ENCODE assay signal across 13 cellular contexts in the genomic region with DNA sequence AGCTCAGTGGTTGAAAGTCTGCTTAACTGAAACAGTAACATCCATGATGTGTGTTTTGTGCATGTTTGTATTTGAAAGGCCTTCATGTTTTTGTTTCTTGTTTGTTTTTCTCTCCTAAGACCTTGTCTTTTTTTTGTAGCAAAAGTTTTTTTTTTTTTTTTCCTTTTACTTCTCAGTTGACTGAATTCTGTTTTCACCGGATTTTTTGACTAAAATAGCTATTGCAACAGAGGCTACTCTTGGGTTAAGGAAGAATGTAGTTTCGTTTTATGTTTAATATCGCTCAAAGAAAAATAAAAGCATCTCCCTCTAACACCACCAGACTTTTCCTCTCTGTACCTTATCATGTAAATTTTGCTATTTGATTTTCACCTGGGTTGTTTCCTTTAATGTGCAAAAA. TPM values are rescaled to one million over a fixed set of nuclear protein-coding genes. Genes with fewer than 3 reads are reported as not detected.
A peak's percentile ranks its signal among the peaks of the same experiment; 100 is the strongest.
DNase-seq lines count a peak whose midpoint lies in the region; TF ChIP-seq lines count a peak whose summit lies in the region.
"Had no signal": no experiment of that assay in that cellular context is flagged by ENCODE, and none has a peak within 500 bp of the region (broad histone marks: within the 10 kb centered on the region; RNA-seq: fewer than 3 reads in every experiment).

No MANE protein-coding gene starts in this region.

- H3K27me3 ChIP-seq in thyroid gland, result no peaks in the 10 kb centered on the region
- H3K27me3 ChIP-seq: colonic mucosa, SJCRH30 had no signal

- peaks cover 52% of the 10 kb centered on the region for H3K4me1 Mint-ChIP-seq in activated naive CD4-positive, alpha-beta T cell treated with anti-CD3 and anti-CD28 coated beads, Interleukin-2, amount 50 U/mL, for 24 hours
- peaks cover 34% of the 10 kb centered on the region for H3K4me1 Mint-ChIP-seq in activated T-helper 2 cell treated with anti-CD3 and anti-CD28 coated beads, Interferon-gamma antibody, Interleukin-2, Interleukin-4, amounts not matched to agents 10 μg/mL and 5 μg/mL and 100 μg/mL, durations not matched to agents 14 hours and 24 hours and 36 hours (ENCODE audit: low read depth)
- H3K4me1 Mint-ChIP-seq in immature natural killer cell, result peaks cover 58 to 76% of the 10 kb centered on the region in 2 donors

- H3K27ac ChIP-seq in thyroid gland, result peak overlapping the region; percentile 66 to 96 (median 91)
- H3K27ac ChIP-seq: colonic mucosa, SJCRH30 had no signal

- peaks cover 9 to 20% of the 10 kb centered on the region in 2 donors for H3K36me3 ChIP-seq in thyroid gland
- H3K36me3 ChIP-seq: SJCRH30 had no signal

- no peak overlapping the region for H3K4me3 ChIP-seq in thyroid gland (replicated peaks in 1 of 3)
- H3K4me3 ChIP-seq: colonic mucosa, SJCRH30 had no signal

- no peaks in the 10 kb centered on the region for H3K9me3 ChIP-seq in thyroid gland
- H3K9me3 ChIP-seq: colonic mucosa had no signal

- H3K27ac Mint-ChIP-seq in activated naive CD4-positive, alpha-beta T cell treated with anti-CD3 and anti-CD28 coated beads, Interleukin-2, amount 50 U/mL, for 24 hours, result peak overlapping the region; percentile 72
- no peak overlapping the region for H3K27ac Mint-ChIP-seq in activated T-helper 2 cell treated with anti-CD3 and anti-CD28 coated beads, Interferon-gamma antibody, Interleukin-2, Interleukin-4, amounts not matched to agents 10 μg/mL and 5 μg/mL and 100 μg/mL, durations not matched to agents 14 hours and 24 hours and 36 hours
- peak overlapping the region; percentile 95 to 100 (median 98) for H3K27ac Mint-ChIP-seq in immature natural killer cell

- no peak for DNase-seq in activated naive CD4-positive, alpha-beta T cell (lab: John Stamatoyannopoulos, UW)
- DNase-seq in activated T-helper 2 cell treated with anti-CD3 and anti-CD28 coated beads, Interferon-gamma antibody, Interleukin-2, Interleukin-4, amounts not matched to agents 10 μg/mL and 5 μg/mL and 100 μg/mL, durations not matched to agents 14 hours and 24 hours and 36 hours (ENCODE audit: low spot score), result no peak
- DNase-seq in immature natural killer cell (no peak), thyroid gland (no peak), T1000 (lab: John Stamatoyannopoulos, UW) (no peak), NCI-H69 (lab: John Stamatoyannopoulos, UW) (no peak), SHP77 (lab: John Stamatoyannopoulos, UW) (no peak)
- DNase-seq: colonic mucosa, NCI-H2227 treated with DMSO at 0.1 percent for 48 hours, SJCRH30 had no signal

- no peaks in the 10 kb centered on the region for H3K9me3 Mint-ChIP-seq in activated naive CD4-positive, alpha-beta T cell treated with anti-CD3 and anti-CD28 coated beads, Interleukin-2, amount 50 U/mL, for 24 hours
- peaks cover 61% of the 10 kb centered on the region for H3K9me3 Mint-ChIP-seq in activated T-helper 2 cell treated with anti-CD3 and anti-CD28 coated beads, Interferon-gamma antibody, Interleukin-2, Interleukin-4, amounts not matched to agents 10 μg/mL and 5 μg/mL and 100 μg/mL, durations not matched to agents 14 hours and 24 hours and 36 hours
- H3K9me3 Mint-ChIP-seq in immature natural killer cell, result no peaks in the 10 kb centered on the region

- H3K36me3 Mint-ChIP-seq in activated naive CD4-positive, alpha-beta T cell treated with anti-CD3 and anti-CD28 coated beads, Interleukin-2, amount 50 U/mL, for 24 hours, result peaks cover 64% of the 10 kb centered on the region
- peaks cover 88% of the 10 kb centered on the region for H3K36me3 Mint-ChIP-seq in activated T-helper 2 cell treated with anti-CD3 and anti-CD28 coated beads, Interferon-gamma antibody, Interleukin-2, Interleukin-4, amounts not matched to agents 10 μg/mL and 5 μg/mL and 100 μg/mL, durations not matched to agents 14 hours and 24 hours and 36 hours (ENCODE audit: low read depth)
- peaks cover 30 to 60% (median 42%) of the 10 kb centered on the region in 3 donors for H3K36me3 Mint-ChIP-seq in immature natural killer cell

- no peak for TF ChIP-seq POLR2A in thyroid gland (IDR thresholded peaks at IDR 0.05)

- intact Hi-C loops in activated T-helper 2 cell treated with anti-CD3 and anti-CD28 coated beads, Interferon-gamma antibody, Interleukin-2, Interleukin-4, amounts not matched to agents 10 μg/mL and 5 μg/mL and 100 μg/mL, durations not matched to agents 14 hours and 24 hours and 36 hours (cut with micrococcal nuclease), result no loop called here
- intact Hi-C loops in thyroid gland (cut with DNase I), result no loop called here

- H3K4me3 Mint-ChIP-seq in activated naive CD4-positive, alpha-beta T cell treated with anti-CD3 and anti-CD28 coated beads, Interleukin-2, amount 50 U/mL, for 24 hours, result peak overlapping the region; percentile 49
- H3K4me3 Mint-ChIP-seq in activated T-helper 2 cell treated with anti-CD3 and anti-CD28 coated beads, Interferon-gamma antibody, Interleukin-2, Interleukin-4, amounts not matched to agents 10 μg/mL and 5 μg/mL and 100 μg/mL, durations not matched to agents 14 hours and 24 hours and 36 hours (ENCODE audit: low read depth), result peak overlapping the region; percentile 5
- peak overlapping the region; percentile 68 to 78 (median 72) for H3K4me3 Mint-ChIP-seq in immature natural killer cell

- H3K27me3 Mint-ChIP-seq in activated naive CD4-positive, alpha-beta T cell treated with anti-CD3 and anti-CD28 coated beads, Interleukin-2, amount 50 U/mL, for 24 hours, result no peaks in the 10 kb centered on the region
- H3K27me3 Mint-ChIP-seq in activated T-helper 2 cell treated with anti-CD3 and anti-CD28 coated beads, Interferon-gamma antibody, Interleukin-2, Interleukin-4, amounts not matched to agents 10 μg/mL and 5 μg/mL and 100 μg/mL, durations not matched to agents 14 hours and 24 hours and 36 hours (ENCODE audit: low read depth), result no peaks in the 10 kb centered on the region
- peaks cover 4 to 13% (median 7%) of the 10 kb centered on the region in 3 donors for H3K27me3 Mint-ChIP-seq in immature natural killer cell (ENCODE audit: low read depth in 3 of 3)

- TF ChIP-seq CTCF in thyroid gland (IDR thresholded peaks at IDR 0.05), result no peak

- 18 to 25% methylated on average over 3 of the region's 3 CpGs for WGBS in thyroid gland, 2 donors

- peaks cover 19 to 31% of the 10 kb centered on the region in 2 donors for H3K4me1 ChIP-seq in thyroid gland
- H3K4me1 ChIP-seq: colonic mucosa had no signal

RNA-seq across cellular contexts. Expression of gene APOL6, which starts 15.1 kb away (rescaled TPM):
- total RNA-seq in activated T-helper 2 cell treated with anti-CD3 and anti-CD28 coated beads, Interferon-gamma antibody, Interleukin-2, Interleukin-4, amounts not matched to agents 10 μg/mL and 5 μg/mL and 100 μg/mL, durations not matched to agents 14 hours and 24 hours and 36 hours, result 21.2 and 21.9 TPM in 2 replicates
- polyA plus RNA-seq in immature natural killer cell, result 10 to 100 TPM; 11.9 to 45.8 (median 18.4) TPM
- 10 to 100 TPM; 17.2 to 28.7 (median 25.2) TPM for total RNA-seq in thyroid gland

RNA-seq across cellular contexts. Expression of gene MB, which starts 46.2 kb away (rescaled TPM):
- total RNA-seq in activated T-helper 2 cell treated with anti-CD3 and anti-CD28 coated beads, Interferon-gamma antibody, Interleukin-2, Interleukin-4, amounts not matched to agents 10 μg/mL and 5 μg/mL and 100 μg/mL, durations not matched to agents 14 hours and 24 hours and 36 hours, result 0.50 and 0.67 TPM in 2 replicates
- polyA plus RNA-seq in immature natural killer cell, result under 1 TPM in 1 of 3 donors, not detected in 2; 0.33 TPM
- total RNA-seq in thyroid gland, result 1 to 10 TPM in 1 of 4 donors, under 1 TPM in 1, not detected in 2; 0.45 to 1.8 TPM
- total RNA-seq: pulmonary artery endothelial cell had no signal

RNA-seq across cellular contexts. Expression of gene APOL5, which starts 54.3 kb away (rescaled TPM):
- total RNA-seq in activated T-helper 2 cell treated with anti-CD3 and anti-CD28 coated beads, Interferon-gamma antibody, Interleukin-2, Interleukin-4, amounts not matched to agents 10 μg/mL and 5 μg/mL and 100 μg/mL, durations not matched to agents 14 hours and 24 hours and 36 hours, result not detected in 2 replicates
- not detected for polyA plus RNA-seq in immature natural killer cell
- total RNA-seq in thyroid gland, result not detected
- total RNA-seq: activated CD8-positive, alpha-beta memory T cell treated with anti-CD3 and anti-CD28 coated beads for 36 hours; colonic mucosa; pulmonary artery endothelial cell; SJCRH30 had no signal

Comparison
In these comparisons a context has a peak if more than half of its experiments do, and no peak if none do; other contexts are left out.
1. H3K4me3 Mint-ChIP-seq: peak in every context shown above with its lines; median percentile 72 in immature natural killer cell; 49 in activated naive CD4-positive, alpha-beta T cell treated with anti-CD3 and anti-CD28 coated beads, Interleukin-2, amount 50 U/mL, for 24 hours; 5 in activated T-helper 2 cell treated with anti-CD3 and anti-CD28 coated beads, Interferon-gamma antibody, Interleukin-2, Interleukin-4, amounts not matched to agents 10 μg/mL and 5 μg/mL and 100 μg/mL, durations not matched to agents 14 hours and 24 hours and 36 hours.